1 cellular context compared by ENCODE assay signal in the genomic region with DNA sequence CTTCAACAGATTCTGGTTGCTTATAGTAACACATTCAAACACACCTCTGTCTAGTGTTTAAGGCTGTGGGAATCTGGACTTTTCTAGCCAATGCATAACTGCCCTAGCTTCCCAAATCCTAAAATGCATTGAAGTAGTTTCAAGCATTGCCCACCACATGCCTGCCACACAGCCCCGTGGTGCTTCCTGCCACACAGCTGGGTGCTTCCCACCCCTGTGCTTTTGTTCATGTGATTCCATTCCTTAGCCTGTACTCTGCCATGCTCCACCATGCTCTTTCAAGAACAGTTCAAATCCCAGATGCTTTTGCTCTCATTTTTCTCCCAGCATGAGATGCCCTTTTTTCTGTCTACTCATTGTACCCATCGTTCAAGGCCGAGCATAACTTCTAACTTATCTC.
A peak's percentile ranks its signal among the peaks of the same experiment; 100 is the strongest.
TF ChIP-seq lines count a peak whose summit lies in the region.

No MANE protein-coding gene starts in this region.

TF ChIP-seq in H1, 55 proteins besides CTCF, POLR2A, EP300 and RAD21:
- TF ChIP-seq CBX5 (IDR thresholded peaks at IDR 0.05; ENCODE audit: low read depth, low read length) (no peak), JUND (IDR thresholded peaks at IDR 0.05; ENCODE audit: low read length) (no peak), HDAC2 (IDR thresholded peaks at IDR 0.05; ENCODE audit: borderline replicate concordance in 1 of 2, low read depth in 2 of 2, low read length in 2 of 2) (no peak), CBX8 (IDR thresholded peaks at IDR 0.05; ENCODE audit: borderline replicate concordance, low read depth, low read length) (no peak), POLR2AphosphoS5 (IDR thresholded peaks at IDR 0.05; ENCODE audit: low read depth, low read length) (no peak), SRF (IDR thresholded peaks at IDR 0.05; ENCODE audit: low read depth, low read length) (no peak), CEBPB (IDR thresholded peaks at IDR 0.05; ENCODE audit: low read depth, low read length) (no peak), TBP (IDR thresholded peaks at IDR 0.05; ENCODE audit: low read depth, low read length) (no peak), TEAD4 (IDR thresholded peaks at IDR 0.05; ENCODE audit: low read depth, low read length) (0 out of 2 replicates have a peak, but pooled peaks have one; percentile 39), EZH2 (IDR thresholded peaks at IDR 0.05; ENCODE audit: low read depth, low read length, severe bottlenecking) (no peak), CREB1 (IDR thresholded peaks at IDR 0.05) (no peak), RXRA (IDR thresholded peaks at IDR 0.05; ENCODE audit: insufficient read depth, low read depth, low read length) (no peak), HDAC6 (IDR thresholded peaks at IDR 0.05; ENCODE audit: low read depth, low read length) (no peak), KDM4A (IDR thresholded peaks at IDR 0.05; ENCODE audit: low read depth, low read length, severe bottlenecking) (no peak), NRF1 (IDR thresholded peaks at IDR 0.05; ENCODE audit: low read depth, low read length) (no peak), JUN (IDR thresholded peaks at IDR 0.05; ENCODE audit: low read depth, low read length) (no peak)
- TF ChIP-seq, protein P1, sequence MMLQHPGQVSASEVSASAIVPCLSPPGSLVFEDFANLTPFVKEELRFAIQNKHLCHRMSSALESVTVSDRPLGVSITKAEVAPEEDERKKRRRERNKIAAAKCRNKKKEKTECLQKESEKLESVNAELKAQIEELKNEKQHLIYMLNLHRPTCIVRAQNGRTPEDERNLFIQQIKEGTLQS (IDR thresholded peaks at IDR 0.05; ENCODE audit: insufficient read depth, low read depth, low read length): no peak
- TF ChIP-seq, protein P2, sequence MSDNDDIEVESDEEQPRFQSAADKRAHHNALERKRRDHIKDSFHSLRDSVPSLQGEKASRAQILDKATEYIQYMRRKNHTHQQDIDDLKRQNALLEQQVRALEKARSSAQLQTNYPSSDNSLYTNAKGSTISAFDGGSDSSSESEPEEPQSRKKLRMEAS (IDR thresholded peaks at IDR 0.05): peak; percentile 81
- TF ChIP-seq, protein P3, sequence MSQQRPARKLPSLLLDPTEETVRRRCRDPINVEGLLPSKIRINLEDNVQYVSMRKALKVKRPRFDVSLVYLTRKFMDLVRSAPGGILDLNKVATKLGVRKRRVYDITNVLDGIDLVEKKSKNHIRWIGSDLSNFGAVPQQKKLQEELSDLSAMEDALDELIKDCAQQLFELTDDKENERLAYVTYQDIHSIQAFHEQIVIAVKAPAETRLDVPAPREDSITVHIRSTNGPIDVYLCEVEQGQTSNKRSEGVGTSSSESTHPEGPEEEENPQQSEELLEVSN (IDR thresholded peaks at IDR 0.05): peak; percentile 59; the same call in 1 of the 2 replicates
- TF ChIP-seq, protein P4, sequence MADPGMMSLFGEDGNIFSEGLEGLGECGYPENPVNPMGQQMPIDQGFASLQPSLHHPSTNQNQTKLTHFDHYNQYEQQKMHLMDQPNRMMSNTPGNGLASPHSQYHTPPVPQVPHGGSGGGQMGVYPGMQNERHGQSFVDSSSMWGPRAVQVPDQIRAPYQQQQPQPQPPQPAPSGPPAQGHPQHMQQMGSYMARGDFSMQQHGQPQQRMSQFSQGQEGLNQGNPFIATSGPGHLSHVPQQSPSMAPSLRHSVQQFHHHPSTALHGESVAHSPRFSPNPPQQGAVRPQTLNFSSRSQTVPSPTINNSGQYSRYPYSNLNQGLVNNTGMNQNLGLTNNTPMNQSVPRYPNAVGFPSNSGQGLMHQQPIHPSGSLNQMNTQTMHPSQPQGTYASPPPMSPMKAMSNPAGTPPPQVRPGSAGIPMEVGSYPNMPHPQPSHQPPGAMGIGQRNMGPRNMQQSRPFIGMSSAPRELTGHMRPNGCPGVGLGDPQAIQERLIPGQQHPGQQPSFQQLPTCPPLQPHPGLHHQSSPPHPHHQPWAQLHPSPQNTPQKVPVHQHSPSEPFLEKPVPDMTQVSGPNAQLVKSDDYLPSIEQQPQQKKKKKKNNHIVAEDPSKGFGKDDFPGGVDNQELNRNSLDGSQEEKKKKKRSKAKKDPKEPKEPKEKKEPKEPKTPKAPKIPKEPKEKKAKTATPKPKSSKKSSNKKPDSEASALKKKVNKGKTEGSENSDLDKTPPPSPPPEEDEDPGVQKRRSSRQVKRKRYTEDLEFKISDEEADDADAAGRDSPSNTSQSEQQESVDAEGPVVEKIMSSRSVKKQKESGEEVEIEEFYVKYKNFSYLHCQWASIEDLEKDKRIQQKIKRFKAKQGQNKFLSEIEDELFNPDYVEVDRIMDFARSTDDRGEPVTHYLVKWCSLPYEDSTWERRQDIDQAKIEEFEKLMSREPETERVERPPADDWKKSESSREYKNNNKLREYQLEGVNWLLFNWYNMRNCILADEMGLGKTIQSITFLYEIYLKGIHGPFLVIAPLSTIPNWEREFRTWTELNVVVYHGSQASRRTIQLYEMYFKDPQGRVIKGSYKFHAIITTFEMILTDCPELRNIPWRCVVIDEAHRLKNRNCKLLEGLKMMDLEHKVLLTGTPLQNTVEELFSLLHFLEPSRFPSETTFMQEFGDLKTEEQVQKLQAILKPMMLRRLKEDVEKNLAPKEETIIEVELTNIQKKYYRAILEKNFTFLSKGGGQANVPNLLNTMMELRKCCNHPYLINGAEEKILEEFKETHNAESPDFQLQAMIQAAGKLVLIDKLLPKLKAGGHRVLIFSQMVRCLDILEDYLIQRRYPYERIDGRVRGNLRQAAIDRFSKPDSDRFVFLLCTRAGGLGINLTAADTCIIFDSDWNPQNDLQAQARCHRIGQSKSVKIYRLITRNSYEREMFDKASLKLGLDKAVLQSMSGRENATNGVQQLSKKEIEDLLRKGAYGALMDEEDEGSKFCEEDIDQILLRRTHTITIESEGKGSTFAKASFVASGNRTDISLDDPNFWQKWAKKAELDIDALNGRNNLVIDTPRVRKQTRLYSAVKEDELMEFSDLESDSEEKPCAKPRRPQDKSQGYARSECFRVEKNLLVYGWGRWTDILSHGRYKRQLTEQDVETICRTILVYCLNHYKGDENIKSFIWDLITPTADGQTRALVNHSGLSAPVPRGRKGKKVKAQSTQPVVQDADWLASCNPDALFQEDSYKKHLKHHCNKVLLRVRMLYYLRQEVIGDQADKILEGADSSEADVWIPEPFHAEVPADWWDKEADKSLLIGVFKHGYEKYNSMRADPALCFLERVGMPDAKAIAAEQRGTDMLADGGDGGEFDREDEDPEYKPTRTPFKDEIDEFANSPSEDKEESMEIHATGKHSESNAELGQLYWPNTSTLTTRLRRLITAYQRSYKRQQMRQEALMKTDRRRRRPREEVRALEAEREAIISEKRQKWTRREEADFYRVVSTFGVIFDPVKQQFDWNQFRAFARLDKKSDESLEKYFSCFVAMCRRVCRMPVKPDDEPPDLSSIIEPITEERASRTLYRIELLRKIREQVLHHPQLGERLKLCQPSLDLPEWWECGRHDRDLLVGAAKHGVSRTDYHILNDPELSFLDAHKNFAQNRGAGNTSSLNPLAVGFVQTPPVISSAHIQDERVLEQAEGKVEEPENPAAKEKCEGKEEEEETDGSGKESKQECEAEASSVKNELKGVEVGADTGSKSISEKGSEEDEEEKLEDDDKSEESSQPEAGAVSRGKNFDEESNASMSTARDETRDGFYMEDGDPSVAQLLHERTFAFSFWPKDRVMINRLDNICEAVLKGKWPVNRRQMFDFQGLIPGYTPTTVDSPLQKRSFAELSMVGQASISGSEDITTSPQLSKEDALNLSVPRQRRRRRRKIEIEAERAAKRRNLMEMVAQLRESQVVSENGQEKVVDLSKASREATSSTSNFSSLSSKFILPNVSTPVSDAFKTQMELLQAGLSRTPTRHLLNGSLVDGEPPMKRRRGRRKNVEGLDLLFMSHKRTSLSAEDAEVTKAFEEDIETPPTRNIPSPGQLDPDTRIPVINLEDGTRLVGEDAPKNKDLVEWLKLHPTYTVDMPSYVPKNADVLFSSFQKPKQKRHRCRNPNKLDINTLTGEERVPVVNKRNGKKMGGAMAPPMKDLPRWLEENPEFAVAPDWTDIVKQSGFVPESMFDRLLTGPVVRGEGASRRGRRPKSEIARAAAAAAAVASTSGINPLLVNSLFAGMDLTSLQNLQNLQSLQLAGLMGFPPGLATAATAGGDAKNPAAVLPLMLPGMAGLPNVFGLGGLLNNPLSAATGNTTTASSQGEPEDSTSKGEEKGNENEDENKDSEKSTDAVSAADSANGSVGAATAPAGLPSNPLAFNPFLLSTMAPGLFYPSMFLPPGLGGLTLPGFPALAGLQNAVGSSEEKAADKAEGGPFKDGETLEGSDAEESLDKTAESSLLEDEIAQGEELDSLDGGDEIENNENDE (IDR thresholded peaks at IDR 0.05; ENCODE audit: insufficient replicate concordance, low read length): no peak
- TF ChIP-seq, protein P5, sequence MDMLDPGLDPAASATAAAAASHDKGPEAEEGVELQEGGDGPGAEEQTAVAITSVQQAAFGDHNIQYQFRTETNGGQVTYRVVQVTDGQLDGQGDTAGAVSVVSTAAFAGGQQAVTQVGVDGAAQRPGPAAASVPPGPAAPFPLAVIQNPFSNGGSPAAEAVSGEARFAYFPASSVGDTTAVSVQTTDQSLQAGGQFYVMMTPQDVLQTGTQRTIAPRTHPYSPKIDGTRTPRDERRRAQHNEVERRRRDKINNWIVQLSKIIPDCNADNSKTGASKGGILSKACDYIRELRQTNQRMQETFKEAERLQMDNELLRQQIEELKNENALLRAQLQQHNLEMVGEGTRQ (IDR thresholded peaks at IDR 0.05; ENCODE audit: low read length): no peak
